ENCODE assay signal across 18 cellular contexts in the genomic region with DNA sequence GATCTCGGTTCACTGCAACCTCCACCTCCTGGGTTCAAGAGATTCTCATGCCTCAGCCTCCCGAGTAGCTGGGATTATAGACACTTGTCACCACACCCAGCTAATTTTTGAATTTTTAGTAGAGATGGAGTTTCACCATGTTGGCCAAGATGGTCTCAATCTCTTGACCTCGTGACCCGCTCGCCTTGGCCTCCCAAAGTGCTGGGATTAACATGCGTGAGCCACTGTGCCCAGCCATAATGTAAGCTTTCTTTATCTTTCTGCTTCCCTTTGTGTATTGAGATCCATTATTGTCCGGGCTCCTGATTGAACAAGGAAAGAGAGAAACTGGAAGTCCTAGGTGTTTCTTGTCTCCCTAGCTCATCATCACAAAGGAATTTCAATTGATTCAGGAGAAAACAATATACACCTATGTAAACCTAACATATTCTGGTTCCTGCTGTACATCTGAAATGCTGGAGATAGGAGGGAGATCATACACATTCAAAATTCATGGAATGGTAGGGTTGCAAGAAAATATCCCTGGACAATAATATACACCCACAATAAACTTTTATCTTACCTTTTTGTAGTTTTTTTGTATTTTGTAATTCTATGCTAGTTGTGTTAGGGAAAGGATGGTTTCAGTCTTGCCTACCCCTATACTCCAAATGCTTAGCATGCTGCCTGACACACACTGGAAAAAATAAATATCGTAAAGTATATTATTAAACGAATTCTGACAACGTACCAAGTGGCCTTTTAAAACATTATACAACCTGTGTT.
"Had no signal": no experiment of that assay in that cellular context is flagged by ENCODE, and none has a peak within 500 bp of the region (broad histone marks: within the 10 kb centered on the region; RNA-seq: fewer than 3 reads in every experiment).

No MANE protein-coding gene starts in this region.

- H3K9me3 ChIP-seq: heart right ventricle, prostate gland, right lobe of liver, tibial artery, upper lobe of left lung, uterus had no signal

- H3K27me3 ChIP-seq: heart right ventricle, right lobe of liver, tibial artery, upper lobe of left lung, uterus had no signal

- H3K27ac Mint-ChIP-seq: dendritic cell treated with granulocyte-macrophage colony-stimulating factor and Interleukin-4, amounts not matched to agents 40 ng/mL and 50 ng/mL, for 4 days; effector memory CD8-positive, alpha-beta T cell; nephron; stimulated activated effector memory CD8-positive, alpha-beta T cell treated with anti-CD3 and anti-CD28 coated beads, Interleukin-12 subunit alpha, Interleukin-12 subunit beta, amount 100 ng/mL, for 72 hours; stimulated activated naive CD8-positive, alpha-beta T cell treated with anti-CD3 and anti-CD28 coated beads, Interleukin-15, Interleukin-2, amounts not matched to agents 100 ng/mL and 50 ng/mL, for 24 hours had no signal

- H3K4me3 ChIP-seq: heart right ventricle, lung, prostate gland, right lobe of liver, tibial artery, upper lobe of left lung, uterus had no signal

- H3K27ac ChIP-seq: parathyroid adenoma, prostate gland, right lobe of liver, tibial artery, upper lobe of left lung, uterus had no signal

- H3K9ac ChIP-seq: parathyroid adenoma had no signal

- H3K27me3 Mint-ChIP-seq: dendritic cell treated with granulocyte-macrophage colony-stimulating factor and Interleukin-4, amounts not matched to agents 40 ng/mL and 50 ng/mL, for 4 days; effector memory CD8-positive, alpha-beta T cell; stimulated activated naive CD8-positive, alpha-beta T cell treated with anti-CD3 and anti-CD28 coated beads, Interleukin-15, Interleukin-2, amounts not matched to agents 100 ng/mL and 50 ng/mL, for 24 hours had no signal

- H3K4me3 Mint-ChIP-seq: dendritic cell treated with granulocyte-macrophage colony-stimulating factor and Interleukin-4, amounts not matched to agents 40 ng/mL and 50 ng/mL, for 4 days; effector memory CD8-positive, alpha-beta T cell; naive B cell; nephron; stimulated activated effector memory CD8-positive, alpha-beta T cell treated with anti-CD3 and anti-CD28 coated beads, Interleukin-12 subunit alpha, Interleukin-12 subunit beta, amount 100 ng/mL, for 72 hours; stimulated activated naive CD8-positive, alpha-beta T cell treated with anti-CD3 and anti-CD28 coated beads, Interleukin-15, Interleukin-2, amounts not matched to agents 100 ng/mL and 50 ng/mL, for 24 hours had no signal

- H3K36me3 Mint-ChIP-seq: naive B cell; stimulated activated effector memory CD8-positive, alpha-beta T cell treated with anti-CD3 and anti-CD28 coated beads, Interleukin-12 subunit alpha, Interleukin-12 subunit beta, amount 100 ng/mL, for 72 hours had no signal

- H3K4me1 Mint-ChIP-seq: nephron; stimulated activated effector memory CD8-positive, alpha-beta T cell treated with anti-CD3 and anti-CD28 coated beads, Interleukin-12 subunit alpha, Interleukin-12 subunit beta, amount 100 ng/mL, for 72 hours had no signal

- ATAC-seq: effector memory CD8-positive, alpha-beta T cell; stimulated activated effector memory CD8-positive, alpha-beta T cell treated with anti-CD3 and anti-CD28 coated beads, Interleukin-12 subunit alpha, Interleukin-12 subunit beta, amount 100 ng/mL, for 72 hours had no signal

- H2AFZ ChIP-seq: parathyroid adenoma had no signal

- H3K9me3 Mint-ChIP-seq: dendritic cell treated with granulocyte-macrophage colony-stimulating factor and Interleukin-4, amounts not matched to agents 40 ng/mL and 50 ng/mL, for 4 days; effector memory CD8-positive, alpha-beta T cell; naive B cell; nephron; stimulated activated effector memory CD8-positive, alpha-beta T cell treated with anti-CD3 and anti-CD28 coated beads, Interleukin-12 subunit alpha, Interleukin-12 subunit beta, amount 100 ng/mL, for 72 hours; stimulated activated naive CD8-positive, alpha-beta T cell treated with anti-CD3 and anti-CD28 coated beads, Interleukin-15, Interleukin-2, amounts not matched to agents 100 ng/mL and 50 ng/mL, for 24 hours had no signal

- H3K36me3 ChIP-seq: heart right ventricle, prostate gland, right lobe of liver, tibial artery, upper lobe of left lung, uterus had no signal

- FAIRE-seq: frontal cortex had no signal

- H3K79me2 ChIP-seq: parathyroid adenoma had no signal

- DNase-seq: effector memory CD8-positive, alpha-beta T cell; left ventricle myocardium superior; stimulated activated CD4-positive, alpha-beta T cell treated with anti-CD3 and anti-CD28 coated beads, Interleukin-4, amount 100 ng/mL, for 1 hour; stimulated activated CD8-positive, alpha-beta memory T cell treated with anti-CD3 and anti-CD28 coated beads, Interleukin-4, amount 100 ng/mL, for 48 hours; tibial artery had no signal

- H3K4me1 ChIP-seq: parathyroid adenoma, prostate gland, tibial artery, uterus had no signal
